In genomic region chr2:47177042-47177565, GRCh38 we compare ENCODE assay signal across 9 cellular contexts. TPM values are rescaled to one million over a fixed set of nuclear protein-coding genes. Genes with fewer than 3 reads are reported as not detected.
DNase-seq lines count a peak whose midpoint lies in the region; ATAC-seq, FAIRE-seq and TF ChIP-seq lines count a peak whose summit lies in the region.
"Had no signal": no experiment of that assay in that cellular context is flagged by ENCODE, and none has a peak within 500 bp of the region (broad histone marks: within the 10 kb centered on the region; RNA-seq: fewer than 3 reads in every experiment).

No MANE protein-coding gene starts in this region.

- WGBS in tibial nerve, 2 donors = 12% methylated on average over 16 of the region's 16 CpGs

- H3K9me3 ChIP-seq in tibial nerve = no peaks in the 10 kb centered on the region

- H3K36me3 ChIP-seq in tibial nerve = peaks cover 0 to 3% (median 0%) of the 10 kb centered on the region in 3 donors

- H3K4me1 Mint-ChIP-seq in activated naive CD8-positive, alpha-beta T cell treated with anti-CD3 and anti-CD28 coated beads for 36 hours = peaks cover 38% of the 10 kb centered on the region

- TF ChIP-seq POLR2A in tibial nerve (IDR thresholded peaks at IDR 0.05) = no peak

- H3K27ac Mint-ChIP-seq in activated naive CD8-positive, alpha-beta T cell treated with anti-CD3 and anti-CD28 coated beads for 36 hours = peak overlapping the region; percentile 100

- peaks cover 39% of the 10 kb centered on the region for H3K36me3 Mint-ChIP-seq in activated naive CD8-positive, alpha-beta T cell treated with anti-CD3 and anti-CD28 coated beads for 36 hours

- no peaks in the 10 kb centered on the region for H3K9me3 Mint-ChIP-seq in activated naive CD8-positive, alpha-beta T cell treated with anti-CD3 and anti-CD28 coated beads for 36 hours

- H3K27me3 ChIP-seq in tibial nerve = no peaks in the 10 kb centered on the region

- intact Hi-C loops in left colon (cut with DNase I, micrococcal nuclease) = no loop called here

- H3K4me3 Mint-ChIP-seq in activated naive CD8-positive, alpha-beta T cell treated with anti-CD3 and anti-CD28 coated beads for 36 hours = peak overlapping the region; percentile 100

- TF ChIP-seq CTCF in tibial nerve (IDR thresholded peaks at IDR 0.05) (no peak), D721Med (IDR thresholded peaks at IDR 0.05; ENCODE audit: insufficient read depth, missing control alignments) (no peak)

- H3K4me3 ChIP-seq in tibial nerve = peak overlapping the region; percentile 66 to 96 (median 88)

- FAIRE-seq in D721Med (lab: Jason Lieb, UNC) = no peak

- peak; percentile 11 for ATAC-seq in GM18499 (IDR thresholded peaks at IDR 0.05; ENCODE audit: insufficient read depth, unreplicated experiment)
- peak; percentile 10 for ATAC-seq in HG02852 (IDR thresholded peaks at IDR 0.05; ENCODE audit: unreplicated experiment)
- ATAC-seq in left colon = peak; percentile 11

- H3K4me1 ChIP-seq in tibial nerve = peaks cover 0 to 28% (median 13%) of the 10 kb centered on the region in 4 donors

- TF ChIP-seq EP300 in tibial nerve (IDR thresholded peaks at IDR 0.05) = no peak

- H3K27me3 Mint-ChIP-seq in activated naive CD8-positive, alpha-beta T cell treated with anti-CD3 and anti-CD28 coated beads for 36 hours = peaks cover 11% of the 10 kb centered on the region

- DNase-seq in activated naive CD8-positive, alpha-beta T cell treated with anti-CD3 and anti-CD28 coated beads for 36 hours = no peak
- DNase-seq in left colon = no peak
- DNase-seq in tibial nerve (ENCODE audit: low spot score in 2 of 2) = no peak
- no peak for DNase-seq in D721Med (ENCODE audit: insufficient read length, low spot score)
- no peak for DNase-seq in NCI-H345 (lab: John Stamatoyannopoulos, UW)
- no peak for DNase-seq in activated CD4-positive, alpha-beta T cell treated with anti-CD3 and anti-CD28 coated beads, Interleukin-2, amount 50 U/mL, for 48 hours

- H3K27ac ChIP-seq in tibial nerve = peak overlapping the region; percentile 97 to 100 (median 98)

RNA-seq across cellular contexts. Expression of gene CALM2, which starts 0.8 kb away (rescaled TPM):
- 100 to 1,000 TPM; 510 to 512 TPM for total RNA-seq in activated naive CD8-positive, alpha-beta T cell treated with anti-CD3 and anti-CD28 coated beads for 36 hours
- total RNA-seq in left colon = 100 to 1,000 TPM; 744 to 751 TPM
- total RNA-seq in tibial nerve = 1,000 to 10,000 TPM in 2 of 4 donors, 100 to 1,000 TPM in 2; 666 to 1,189 (median 889) TPM

RNA-seq across cellular contexts. Expression of gene STPG4, which starts 22.0 kb away (rescaled TPM):
- not detected for total RNA-seq in activated naive CD8-positive, alpha-beta T cell treated with anti-CD3 and anti-CD28 coated beads for 36 hours
- total RNA-seq in left colon (under 1 TPM; 0.43 to 0.47 TPM), tibial nerve (1 to 10 TPM in 2 of 4 donors, under 1 TPM in 1, not detected in 1; 0.30 to 2.6 (median 1.4) TPM)
- total RNA-seq: subcutaneous adipose tissue had no signal
